8 cellular contexts compared by ENCODE assay signal in genomic region chr10:26334932-26335573, GRCh38.
DNase-seq lines count a peak whose midpoint lies in the region; ATAC-seq and TF ChIP-seq lines count a peak whose summit lies in the region.

No MANE protein-coding gene starts in this region.

- DNase-seq in CD8-positive, alpha-beta T cell: peak; percentile 31 to 80 (median 62)
- DNase-seq in NCI-H82 (lab: John Stamatoyannopoulos, UW): peak; percentile 69
- DNase-seq in activated CD4-positive, alpha-beta memory T cell treated with anti-CD3 and anti-CD28 coated beads, Interleukin-2, amount 10 ng/mL, durations not matched to agents 7 days and 5 days: peak; percentile 68
- DNase-seq in endodermal cell: peak; percentile 88

- peak overlapping the region; percentile 78 for H3K4me3 Mint-ChIP-seq in CD8-positive, alpha-beta T cell
- H3K4me3 Mint-ChIP-seq in activated CD4-positive, alpha-beta memory T cell treated with anti-CD3 and anti-CD28 coated beads, Interleukin-2, amount 10 ng/mL, durations not matched to agents 7 days and 5 days: peak overlapping the region; percentile 69
- H3K4me3 Mint-ChIP-seq in endodermal cell: no peak overlapping the region
- peak overlapping the region; percentile 75 for H3K4me3 Mint-ChIP-seq in stimulated activated memory B cell treated with anti-CD40 and anti-IgM and Interleukin-4, amounts not matched to agents 10 μg/mL and 1 μg/mL and 100 μg/mL, for 72 hours

- peak; percentile 99 for TF ChIP-seq CTCF in CD8-positive, alpha-beta T cell (IDR thresholded peaks at IDR 0.05)
- TF ChIP-seq CTCF in endodermal cell (conservative IDR thresholded peaks at IDR 0.05): peak; percentile 94

- H3K27ac Mint-ChIP-seq in CD8-positive, alpha-beta T cell: peak overlapping the region; percentile 16
- peak overlapping the region; percentile 61 for H3K27ac Mint-ChIP-seq in activated CD4-positive, alpha-beta memory T cell treated with anti-CD3 and anti-CD28 coated beads, Interleukin-2, amount 10 ng/mL, durations not matched to agents 7 days and 5 days
- H3K27ac Mint-ChIP-seq in endodermal cell: no peak overlapping the region
- H3K27ac Mint-ChIP-seq in stimulated activated memory B cell treated with anti-CD40 and anti-IgM and Interleukin-4, amounts not matched to agents 10 μg/mL and 1 μg/mL and 100 μg/mL, for 72 hours: peak overlapping the region; percentile 82

- H3K27ac ChIP-seq in CD8-positive, alpha-beta T cell (ENCODE audit: low read depth, low read length): no peak overlapping the region
- H3K27ac ChIP-seq in endodermal cell (ENCODE audit: low read depth, low read length) (no peak overlapping the region), muscle layer of duodenum (ENCODE audit: low read length) (no peak overlapping the region)

- no peaks in the 10 kb centered on the region for H3K36me3 ChIP-seq in CD8-positive, alpha-beta T cell (ENCODE audit: insufficient read depth, low read length)
- H3K36me3 ChIP-seq in endodermal cell (ENCODE audit: control insufficient read depth, insufficient read depth, low read length) (no peaks in the 10 kb centered on the region), muscle layer of duodenum (ENCODE audit: control insufficient read depth in 1 of 2, insufficient read depth in 2 of 2, low read length in 2 of 2) (no peaks in the 10 kb centered on the region)

- H3K36me3 Mint-ChIP-seq in CD8-positive, alpha-beta T cell: peaks cover 2% of the 10 kb centered on the region
- peaks cover 4% of the 10 kb centered on the region for H3K36me3 Mint-ChIP-seq in activated CD4-positive, alpha-beta memory T cell treated with anti-CD3 and anti-CD28 coated beads, Interleukin-2, amount 10 ng/mL, durations not matched to agents 7 days and 5 days (ENCODE audit: low read depth)
- no peaks in the 10 kb centered on the region for H3K36me3 Mint-ChIP-seq in endodermal cell (ENCODE audit: low read depth)
- H3K36me3 Mint-ChIP-seq in stimulated activated memory B cell treated with anti-CD40 and anti-IgM and Interleukin-4, amounts not matched to agents 10 μg/mL and 1 μg/mL and 100 μg/mL, for 72 hours: peaks cover 8% of the 10 kb centered on the region

- H3K9ac ChIP-seq in endodermal cell (ENCODE audit: extremely low read depth, low read length, poor library complexity, severe bottlenecking): no peak overlapping the region

- no peaks in the 10 kb centered on the region for H3K4me1 ChIP-seq in CD8-positive, alpha-beta T cell (ENCODE audit: insufficient read depth, low read length)
- no peaks in the 10 kb centered on the region for H3K4me1 ChIP-seq in endodermal cell (ENCODE audit: control insufficient read depth, insufficient read depth, low read length)
- no peaks in the 10 kb centered on the region for H3K4me1 ChIP-seq in muscle layer of duodenum (ENCODE audit: control insufficient read depth in 1 of 2, insufficient read depth in 2 of 2, low read length in 2 of 2)

- peaks cover 9% of the 10 kb centered on the region for H3K9me3 Mint-ChIP-seq in CD8-positive, alpha-beta T cell
- H3K9me3 Mint-ChIP-seq in activated CD4-positive, alpha-beta memory T cell treated with anti-CD3 and anti-CD28 coated beads, Interleukin-2, amount 10 ng/mL, durations not matched to agents 7 days and 5 days: peaks cover 2% of the 10 kb centered on the region
- H3K9me3 Mint-ChIP-seq in endodermal cell: peaks cover 5% of the 10 kb centered on the region
- H3K9me3 Mint-ChIP-seq in stimulated activated memory B cell treated with anti-CD40 and anti-IgM and Interleukin-4, amounts not matched to agents 10 μg/mL and 1 μg/mL and 100 μg/mL, for 72 hours: peaks cover 10% of the 10 kb centered on the region

- peaks cover 5% of the 10 kb centered on the region for H3K4me1 Mint-ChIP-seq in CD8-positive, alpha-beta T cell (ENCODE audit: low read depth)
- H3K4me1 Mint-ChIP-seq in activated CD4-positive, alpha-beta memory T cell treated with anti-CD3 and anti-CD28 coated beads, Interleukin-2, amount 10 ng/mL, durations not matched to agents 7 days and 5 days: peaks cover 10% of the 10 kb centered on the region
- peaks cover 3% of the 10 kb centered on the region for H3K4me1 Mint-ChIP-seq in endodermal cell
- peaks cover 6% of the 10 kb centered on the region for H3K4me1 Mint-ChIP-seq in stimulated activated memory B cell treated with anti-CD40 and anti-IgM and Interleukin-4, amounts not matched to agents 10 μg/mL and 1 μg/mL and 100 μg/mL, for 72 hours

- peak; percentile 92 for ATAC-seq in CD8-positive, alpha-beta T cell
- ATAC-seq in GM19324 (IDR thresholded peaks at IDR 0.05; ENCODE audit: low FRiP score, unreplicated experiment) (peak; percentile 68), HG03432 (IDR thresholded peaks at IDR 0.05; ENCODE audit: unreplicated experiment) (peak; percentile 92)
- peak; percentile 84 for ATAC-seq in stimulated activated memory B cell treated with anti-CD40 and anti-IgM and Interleukin-4, amounts not matched to agents 10 μg/mL and 1 μg/mL and 100 μg/mL, for 72 hours

- 8 to 17% methylated on average over 5 to 7 of the region's 7 CpGs for WGBS in endodermal cell (ENCODE audit: insufficient coverage in 1 of 2, insufficient read length in 1 of 2), 2 experiments

- CTCF ChIA-PET in CD8-positive, alpha-beta T cell (lab: Charles Lee): interaction anchor here (0.6 to 10.7 kb wide), 48 partner anchors 9 to 1042 kb away, joined by 3 to 125 read pairs (median 4); no protein-coding TSS in a partner anchor
- CTCF ChIA-PET in activated CD4-positive, alpha-beta memory T cell treated with anti-CD3 and anti-CD28 coated beads, Interleukin-2, amount 10 ng/mL, durations not matched to agents 7 days and 5 days (lab: Charles Lee): interaction anchor here (0.6 to 4.3 kb wide), 12 partner anchors 9 to 548 kb away, joined by 3 to 58 read pairs (median 4); no protein-coding TSS in a partner anchor

- intact Hi-C loops in CD8-positive, alpha-beta T cell (cut with DNase I, micrococcal nuclease): loop anchor here (1.0 to 10.0 kb wide), 13 partner anchors 102 to 1320 kb away; partner anchors contain the start of genes APBB1IP (in 1 of the 2) and PDSS1 (in 1 of the 2)

- POLR2A ChIA-PET in CD8-positive, alpha-beta T cell (lab: Charles Lee): interaction anchor here (0.7 to 1.1 kb wide), 3 partner anchors 55 to 251 kb away, joined by 3 to 4 read pairs (median 3); no protein-coding TSS in a partner anchor
- POLR2A ChIA-PET in activated CD4-positive, alpha-beta memory T cell treated with anti-CD3 and anti-CD28 coated beads, Interleukin-2, amount 10 ng/mL, durations not matched to agents 7 days and 5 days (lab: Charles Lee): interaction anchor here (0.7 to 1.7 kb wide), 4 partner anchors 149 to 362 kb away, joined by 3 to 5 read pairs (median 4); partner anchors contain the start of gene PDSS1

- H3K9me3 ChIP-seq in CD8-positive, alpha-beta T cell (ENCODE audit: low read length): no peaks in the 10 kb centered on the region
- H3K9me3 ChIP-seq in endodermal cell (ENCODE audit: control insufficient read depth, low read length): peaks cover 19% of the 10 kb centered on the region
- peaks cover 0 to 3% of the 10 kb centered on the region in 2 donors for H3K9me3 ChIP-seq in muscle layer of duodenum (ENCODE audit: control insufficient read depth in 1 of 2, low read length in 2 of 2)

- H3K27me3 ChIP-seq in CD8-positive, alpha-beta T cell (ENCODE audit: insufficient read depth, low read length): no peaks in the 10 kb centered on the region
- no peaks in the 10 kb centered on the region for H3K27me3 ChIP-seq in endodermal cell (ENCODE audit: control insufficient read depth, insufficient read depth, low read length, poor library complexity, severe bottlenecking)
- H3K27me3 ChIP-seq in muscle layer of duodenum (ENCODE audit: low read depth, low read length): no peaks in the 10 kb centered on the region

- H3K4me3 ChIP-seq in CD8-positive, alpha-beta T cell (ENCODE audit: low read depth, low read length): peak overlapping the region; percentile 36
- H3K4me3 ChIP-seq in endodermal cell (ENCODE audit: low read length): no peak overlapping the region
- H3K4me3 ChIP-seq in muscle layer of duodenum (ENCODE audit: low read depth in 1 of 2, low read length in 2 of 2): peak overlapping the region; percentile 30 to 38

- H3K27me3 Mint-ChIP-seq in CD8-positive, alpha-beta T cell (ENCODE audit: low read depth): no peaks in the 10 kb centered on the region
- H3K27me3 Mint-ChIP-seq in activated CD4-positive, alpha-beta memory T cell treated with anti-CD3 and anti-CD28 coated beads, Interleukin-2, amount 10 ng/mL, durations not matched to agents 7 days and 5 days: peaks cover 5% of the 10 kb centered on the region
- no peaks in the 10 kb centered on the region for H3K27me3 Mint-ChIP-seq in endodermal cell (ENCODE audit: insufficient read depth)
- H3K27me3 Mint-ChIP-seq in stimulated activated memory B cell treated with anti-CD40 and anti-IgM and Interleukin-4, amounts not matched to agents 10 μg/mL and 1 μg/mL and 100 μg/mL, for 72 hours: no peaks in the 10 kb centered on the region
